1 cellular context compared by ENCODE assay signal in the genomic region with DNA sequence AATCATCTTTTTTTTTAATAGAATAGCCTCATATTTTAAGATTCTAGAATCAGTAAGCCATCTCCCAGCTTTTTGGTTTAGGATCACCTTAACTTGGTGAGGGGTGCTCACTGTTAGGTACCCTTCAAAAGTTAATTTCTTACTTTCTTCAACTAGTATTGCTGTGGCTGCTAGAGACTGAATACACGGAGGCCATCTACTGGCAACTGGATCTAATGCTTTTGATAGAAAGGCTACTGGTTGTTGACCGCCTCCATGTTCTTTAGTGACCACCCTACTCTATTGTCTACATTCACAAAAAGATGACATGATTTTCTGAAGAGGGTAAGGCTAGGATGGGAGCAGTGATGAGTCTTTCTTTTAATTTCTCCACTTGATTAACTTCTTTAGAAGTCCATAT.
A peak's percentile ranks its signal among the peaks of the same experiment; 100 is the strongest.
TF ChIP-seq lines count a peak whose summit lies in the region.

No MANE protein-coding gene starts in this region.

TF ChIP-seq in HepG2, 621 proteins besides CTCF, POLR2A, EP300 and RAD21:
- TF ChIP-seq ZNF3 (CRISPR knock-in tag; IDR thresholded peaks at IDR 0.05) (peak; percentile 64; the same call in 1 of the 2 replicates), ZNF619 (CRISPR knock-in tag; IDR thresholded peaks at IDR 0.05) (no peak), MAFF (IDR thresholded peaks at IDR 0.05; ENCODE audit: low read depth, low read length) (no peak)
